27 cellular contexts compared by ENCODE assay signal in genomic region chrX:10630320-10630719, GRCh38. TPM values are rescaled to one million over a fixed set of nuclear protein-coding genes. Genes with fewer than 3 reads are reported as not detected.
A peak's percentile ranks its signal among the peaks of the same experiment; 100 is the strongest.
DNase-seq lines count a peak whose midpoint lies in the region; ATAC-seq and TF ChIP-seq lines count a peak whose summit lies in the region.
"Had no signal": no experiment of that assay in that cellular context is flagged by ENCODE, and none has a peak within 500 bp of the region (broad histone marks: within the 10 kb centered on the region; RNA-seq: fewer than 3 reads in every experiment).

No MANE protein-coding gene starts in this region.

- peaks cover 38% of the 10 kb centered on the region for H3K4me1 ChIP-seq in mammary epithelial cell (ENCODE audit: insufficient read depth, low read length)
- peaks cover 4% of the 10 kb centered on the region for H3K4me1 ChIP-seq in neural progenitor cell

- DNase-seq in H7, result peak; percentile 9
- DNase-seq in M059J (ENCODE audit: low read depth), result peak; percentile 36
- DNase-seq in mammary epithelial cell, result no peak
- DNase-seq in neural progenitor cell (ENCODE audit: low spot score), result no peak
- DNase-seq in erythroblast (lab: John Stamatoyannopoulos, UW), result no peak
- no peak for DNase-seq in NCI-H1092 treated with DMSO at 0.1 percent for 48 hours (lab: John Stamatoyannopoulos, UW)
- DNase-seq: AML-193; CD4-positive, alpha-beta T cell; DMS53; EL; GDM1; KG1; NCI-H1048; NCI-H1436; NCI-H187; NCI-H2081 treated with DMSO at 0.1 percent for 48 hours; NCI-H2171; NCI-H345; NCI-H524; NCI-H748 treated with DMSO at 0.1 percent for 48 hours; SHP77 treated with DMSO at 0.1 percent for 48 hours; T-helper 1 cell had no signal

- WGBS in mammary epithelial cell (ENCODE audit: low coverage, missing lambda C conversion rate), result 67% methylated on average over 1 of the region's 4 CpGs

- H3K27me3 Mint-ChIP-seq in neural progenitor cell (ENCODE audit: insufficient read depth, low read depth), result no peaks in the 10 kb centered on the region

- H3K9ac ChIP-seq in mammary epithelial cell (ENCODE audit: insufficient read depth, low read length) (no peak overlapping the region), neural progenitor cell (no peak overlapping the region)
- H3K9ac ChIP-seq: BLaER1 treated with 17β-estradiol and CSF1 and Interleukin-3, amounts not matched to agents 10 nM and 100 nM had no signal

- ATAC-seq in GM19455 (IDR thresholded peaks at IDR 0.05; ENCODE audit: unreplicated experiment), result no peak
- ATAC-seq: GM12878, Panc1 had no signal

- no peak overlapping the region for H2AFZ ChIP-seq in mammary epithelial cell (ENCODE audit: low read depth, low read length)
- H2AFZ ChIP-seq in neural progenitor cell (replicated peaks), result no peak overlapping the region

- H3K27ac ChIP-seq in mammary epithelial cell (ENCODE audit: insufficient read depth, low read depth, low read length) (peak overlapping the region; percentile 65), neural progenitor cell (no peak overlapping the region)
- H3K27ac ChIP-seq: BLaER1 treated with 17β-estradiol and CSF1 and Interleukin-3, amounts not matched to agents 10 nM and 100 nM; RWPE1 had no signal

- peaks cover 8% of the 10 kb centered on the region for H3K36me3 Mint-ChIP-seq in neural progenitor cell

- H3K4me3 Mint-ChIP-seq in neural progenitor cell, result no peak overlapping the region
- H3K4me3 Mint-ChIP-seq: CD4-positive, alpha-beta T cell had no signal

- H3K79me2 ChIP-seq in mammary epithelial cell (ENCODE audit: insufficient read depth, low read length) (no peaks in the 10 kb centered on the region), neural progenitor cell (ENCODE audit: low read depth) (no peaks in the 10 kb centered on the region)

- intact Hi-C loops in mammary epithelial cell (cut with micrococcal nuclease), result loop anchor here (5.0 to 10.0 kb wide), 3 partner anchors 137 to 306 kb away; no protein-coding TSS in a partner anchor

- H3K9me3 ChIP-seq in mammary epithelial cell (replicated peaks; ENCODE audit: insufficient read depth, low read length), result no peaks in the 10 kb centered on the region
- H3K9me3 ChIP-seq in neural progenitor cell (ENCODE audit: low read depth), result no peaks in the 10 kb centered on the region
- H3K9me3 ChIP-seq: BLaER1 treated with 17β-estradiol and CSF1 and Interleukin-3, amounts not matched to agents 10 nM and 100 nM had no signal

- TF ChIP-seq CTCF in mammary epithelial cell (conservative IDR thresholded peaks at IDR 0.05 in 1 of 2, IDR thresholded peaks at IDR 0.05 in 1 of 2; ENCODE audit: extremely low read depth in 1 of 2, insufficient read depth in 1 of 2, low read depth in 1 of 2, low read length in 2 of 2), result no peak
- TF ChIP-seq CTCF in neural progenitor cell (IDR thresholded peaks at IDR 0.05), result no peak

- no peaks in the 10 kb centered on the region for H3F3A ChIP-seq in neural progenitor cell (ENCODE audit: low read depth)

- H3K4me3 ChIP-seq in H7 (ENCODE audit: insufficient read depth, low read depth, low read length) (no peak overlapping the region), mammary epithelial cell (replicated peaks in 1 of 3; ENCODE audit: insufficient read depth in 1 of 3, low read depth in 2 of 3, low read length in 3 of 3) (no peak overlapping the region), neural progenitor cell (no peak overlapping the region)
- H3K4me3 ChIP-seq: BLaER1 treated with 17β-estradiol and CSF1 and Interleukin-3, amounts not matched to agents 10 nM and 100 nM; GM12878 had no signal

- H3K9me3 Mint-ChIP-seq in neural progenitor cell, result peaks cover 7% of the 10 kb centered on the region
- H3K9me3 Mint-ChIP-seq: CD4-positive, alpha-beta T cell had no signal

- CTCF ChIA-PET in mammary epithelial cell (lab: Charles Lee; ENCODE audit: low non-redundant PET), result no interaction called here

- no peak for TF ChIP-seq POLR2A in erythroblast (IDR thresholded peaks at IDR 0.05; ENCODE audit: low read length)

- dilution Hi-C loops in mammary epithelial cell (cut with HindIII; ENCODE audit: low sequenced_read_pairs), result no loop called here

- H3K4me2 ChIP-seq in mammary epithelial cell (ENCODE audit: insufficient read depth, low read depth, low read length) (peak overlapping the region; percentile 18), neural progenitor cell (no peak overlapping the region)
- H3K4me2 ChIP-seq: BLaER1 treated with 17β-estradiol and CSF1 and Interleukin-3, amounts not matched to agents 10 nM and 100 nM had no signal

- peak overlapping the region; percentile 51 for H3K27ac Mint-ChIP-seq in neural progenitor cell
- H3K27ac Mint-ChIP-seq: CD4-positive, alpha-beta T cell had no signal

- no peaks in the 10 kb centered on the region for H3K27me3 ChIP-seq in H7 (ENCODE audit: control insufficient read depth, insufficient read depth, low read length)
- H3K27me3 ChIP-seq in mammary epithelial cell (ENCODE audit: insufficient read depth, low read length), result no peaks in the 10 kb centered on the region
- no peaks in the 10 kb centered on the region for H3K27me3 ChIP-seq in neural progenitor cell

- H3K36me3 ChIP-seq in H7 (replicated peaks; ENCODE audit: control insufficient read depth, insufficient read depth, low read length) (no peaks in the 10 kb centered on the region), mammary epithelial cell (ENCODE audit: insufficient read depth, low read length) (no peaks in the 10 kb centered on the region), neural progenitor cell (no peaks in the 10 kb centered on the region)
- H3K36me3 ChIP-seq: BLaER1 treated with 17β-estradiol and CSF1 and Interleukin-3, amounts not matched to agents 10 nM and 100 nM had no signal

- BruUV-seq in mammary epithelial cell (replicated peaks; lab: Mats Ljungman, UMichigan), result no TSS peak

- no peaks in the 10 kb centered on the region for H4K20me1 ChIP-seq in mammary epithelial cell (ENCODE audit: insufficient read depth, low read length)
- no peaks in the 10 kb centered on the region for H4K20me1 ChIP-seq in neural progenitor cell (ENCODE audit: low read depth)
- H4K20me1 ChIP-seq: BLaER1 treated with 17β-estradiol and CSF1 and Interleukin-3, amounts not matched to agents 10 nM and 100 nM had no signal

- peaks cover 24% of the 10 kb centered on the region for H3K4me1 Mint-ChIP-seq in neural progenitor cell

- in situ Hi-C loops in mammary epithelial cell (cut with MboI; ENCODE audit: low sequenced_read_pairs in 2 of 2), result loop anchor here in 1 of 2 donors (25.0 kb wide), 1 partner anchor 443 kb away; no protein-coding TSS in a partner anchor

RNA-seq across cellular contexts. Expression of gene MID1, which starts 9.9 kb away (rescaled TPM):
- 55.1 and 63.4 TPM in 2 replicates for total RNA-seq in H7 (2014; rRNA removed; shearing (Covaris generic))
- total RNA-seq in M059J (2014; rRNA removed; shearing (Covaris generic)), result 30.9 and 44.1 TPM in 2 replicates
- total RNA-seq in mammary epithelial cell (10 to 100 TPM; 19.5 to 26.5 TPM), neural progenitor cell (ENCODE audit: low replicate concordance) (22.8 and 29.5 TPM in 2 replicates)
- polyA plus RNA-seq in mammary epithelial cell, result 15.9 TPM
- 26.2 TPM for polyA minus RNA-seq in mammary epithelial cell

Comparison
In these comparisons a context has a peak if more than half of its experiments do, and no peak if none do; other contexts are left out.
1. DNase-seq: peak in H7 (single experiment) and M059J (single experiment); none in mammary epithelial cell (single experiment), neural progenitor cell (single experiment), erythroblast (0 of 2) and NCI-H1092 treated with DMSO at 0.1 percent for 48 hours (single experiment).